ENCODE assay signal across 8 cellular contexts in the genomic region with DNA sequence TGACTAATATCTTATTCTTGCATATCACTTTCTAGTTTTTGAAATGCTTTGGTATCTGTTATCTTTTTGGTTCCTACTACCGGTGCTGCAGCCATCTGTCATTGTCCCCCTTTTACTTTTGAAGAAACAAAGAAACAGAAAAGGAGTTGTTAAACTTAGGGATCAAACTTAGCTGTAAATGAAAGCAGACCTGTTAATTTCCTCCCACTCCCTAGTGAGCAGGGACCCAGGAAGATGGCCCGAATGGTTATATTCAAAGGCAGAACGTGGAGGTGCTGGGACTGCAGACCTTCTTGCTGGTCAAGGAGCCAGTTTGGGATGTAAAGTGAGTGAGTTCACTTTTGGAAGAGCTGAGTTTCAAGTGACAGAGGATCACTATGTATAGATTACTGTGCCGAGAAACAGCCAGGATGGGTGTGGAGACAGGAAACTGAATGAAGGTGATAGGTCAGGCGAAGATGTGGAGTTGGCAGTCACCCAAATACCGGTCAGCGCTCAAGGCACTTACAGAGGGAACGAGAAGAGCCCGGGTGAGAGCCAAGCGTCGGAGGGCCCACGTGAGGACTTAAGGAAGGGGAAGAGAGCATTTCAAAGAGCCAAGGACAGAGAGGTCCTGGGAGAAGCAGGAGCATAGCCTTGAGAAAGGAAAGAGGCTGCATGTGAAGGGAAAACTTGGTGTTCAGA. TPM values are rescaled to one million over a fixed set of nuclear protein-coding genes. Genes with fewer than 3 reads are reported as not detected.
A peak's percentile ranks its signal among the peaks of the same experiment; 100 is the strongest.
DNase-seq lines count a peak whose midpoint lies in the region; ATAC-seq lines count a peak whose summit lies in the region.

No MANE protein-coding gene starts in this region.

- no peaks in the 10 kb centered on the region for H3K79me2 ChIP-seq in ACC112 (ENCODE audit: control insufficient read depth, insufficient read depth, low read length, unreplicated experiment)

- peak overlapping the region; percentile 32 for H3K4me3 ChIP-seq in ACC112 (ENCODE audit: low read depth, low read length)

- H3K27me3 ChIP-seq in ACC112 (ENCODE audit: insufficient read depth, low read length), result no peaks in the 10 kb centered on the region

- H3K27ac ChIP-seq in ACC112 (ENCODE audit: low read depth, low read length), result no peak overlapping the region

- H3K36me3 ChIP-seq in ACC112 (ENCODE audit: insufficient read depth, low read length), result no peaks in the 10 kb centered on the region

- peaks cover 14% of the 10 kb centered on the region for H3K4me1 ChIP-seq in ACC112 (ENCODE audit: control insufficient read depth, insufficient read depth, low read length, unreplicated experiment)

- H2AFZ ChIP-seq in ACC112 (ENCODE audit: low read length, unreplicated experiment), result peak overlapping the region; percentile 94

- DNase-seq in KG1 (lab: John Stamatoyannopoulos, UW) (peak; percentile 54), germinal center (ENCODE audit: low spot score) (peak; percentile 3), NCI-H82 treated with DMSO at 0.1 percent for 48 hours (lab: John Stamatoyannopoulos, UW; ENCODE audit: unreplicated experiment) (no peak), NCI-H2081 (lab: John Stamatoyannopoulos, UW) (no peak), head of caudate nucleus (no peak), H4 (ENCODE audit: low spot score) (no peak)

- intact Hi-C loops in head of caudate nucleus (cut with DNase I), result no loop called here

- peak; percentile 54 for ATAC-seq in GM19035 (IDR thresholded peaks at IDR 0.05; ENCODE audit: unreplicated experiment)

RNA-seq across cellular contexts. Expression of a gene that starts 20.1 kb away (rescaled TPM):
- 2.6 and 2.9 TPM in 2 replicates for total RNA-seq in H4 (2014; rRNA removed; shearing (Covaris generic))

Comparison
In these comparisons a context has a peak if more than half of its experiments do, and no peak if none do; other contexts are left out.
1. DNase-seq: peak in KG1 (single experiment) and germinal center (single experiment); none in NCI-H82 treated with DMSO at 0.1 percent for 48 hours (single experiment), NCI-H2081 (0 of 2), head of caudate nucleus (0 of 42) and H4 (single experiment).